Comparison of ENCODE assay signal across 8 cellular contexts in genomic region chr14:91149462-91149861, GRCh38. TPM values are rescaled to one million over a fixed set of nuclear protein-coding genes. Genes with fewer than 3 reads are reported as not detected.
DNase-seq lines count a peak whose midpoint lies in the region; ATAC-seq and TF ChIP-seq lines count a peak whose summit lies in the region.

No MANE protein-coding gene starts in this region.

- H3K9me3 Mint-ChIP-seq in natural killer cell = no peaks in the 10 kb centered on the region
- H3K9me3 Mint-ChIP-seq in activated CD4-positive, alpha-beta memory T cell treated with anti-CD3 and anti-CD28 coated beads for 36 hours = no peaks in the 10 kb centered on the region
- no peaks in the 10 kb centered on the region for H3K9me3 Mint-ChIP-seq in activated T-cell treated with anti-CD3 and anti-CD28 coated beads, Interleukin-2, amount 50 U/mL, for 24 hours

- TF ChIP-seq CTCF in natural killer cell (IDR thresholded peaks at IDR 0.05) = no peak

- peak; percentile 84 for ATAC-seq in SK-N-SH treated with all-trans-retinoic acid at 6 μM for 48 hours
- ATAC-seq in natural killer cell = no peak
- ATAC-seq in GM21576 (IDR thresholded peaks at IDR 0.05; ENCODE audit: unreplicated experiment) = no peak

- no peak overlapping the region for H3K4me3 Mint-ChIP-seq in natural killer cell
- no peak overlapping the region for H3K4me3 Mint-ChIP-seq in activated CD4-positive, alpha-beta memory T cell treated with anti-CD3 and anti-CD28 coated beads for 36 hours
- H3K4me3 Mint-ChIP-seq in activated T-cell treated with anti-CD3 and anti-CD28 coated beads, Interleukin-2, amount 50 U/mL, for 24 hours = no peak overlapping the region

- intact Hi-C loops in natural killer cell (cut with micrococcal nuclease) = no loop called here
- intact Hi-C loops in activated CD4-positive, alpha-beta memory T cell treated with anti-CD3 and anti-CD28 coated beads for 36 hours (cut with micrococcal nuclease) = no loop called here

- POLR2A ChIA-PET in activated CD4-positive, alpha-beta memory T cell treated with anti-CD3 and anti-CD28 coated beads for 36 hours (lab: Charles Lee) = interaction anchor here (0.6 kb wide), 1 partner anchor 23 kb away, joined by 3 read pairs; no protein-coding TSS in a partner anchor

- H3K36me3 Mint-ChIP-seq in natural killer cell = no peaks in the 10 kb centered on the region
- peaks cover 20% of the 10 kb centered on the region for H3K36me3 Mint-ChIP-seq in activated CD4-positive, alpha-beta memory T cell treated with anti-CD3 and anti-CD28 coated beads for 36 hours
- peaks cover 57% of the 10 kb centered on the region for H3K36me3 Mint-ChIP-seq in activated T-cell treated with anti-CD3 and anti-CD28 coated beads, Interleukin-2, amount 50 U/mL, for 24 hours (ENCODE audit: low read depth)

- CTCF ChIA-PET in activated CD4-positive, alpha-beta memory T cell treated with anti-CD3 and anti-CD28 coated beads for 36 hours (lab: Charles Lee) = interaction anchor here (0.7 kb wide), 1 partner anchor 150 kb away, joined by 3 read pairs; no protein-coding TSS in a partner anchor

- H3K27me3 Mint-ChIP-seq in natural killer cell (ENCODE audit: low read depth in 2 of 2) = no peaks in the 10 kb centered on the region
- no peaks in the 10 kb centered on the region for H3K27me3 Mint-ChIP-seq in activated CD4-positive, alpha-beta memory T cell treated with anti-CD3 and anti-CD28 coated beads for 36 hours
- no peaks in the 10 kb centered on the region for H3K27me3 Mint-ChIP-seq in activated T-cell treated with anti-CD3 and anti-CD28 coated beads, Interleukin-2, amount 50 U/mL, for 24 hours

- DNase-seq in EL (peak; percentile 97), fibroblast of the conjunctiva (ENCODE audit: low read depth) (peak; percentile 99), putamen (ENCODE audit: low spot score) (peak; percentile 49), natural killer cell (no peak)
- no peak for DNase-seq in activated CD4-positive, alpha-beta memory T cell treated with anti-CD3 and anti-CD28 coated beads for 36 hours
- DNase-seq in activated T-cell treated with anti-CD3 and anti-CD28 coated beads, Interleukin-2, amount 50 U/mL, for 24 hours = no peak

- peaks cover 17 to 26% of the 10 kb centered on the region in 2 donors for H3K4me1 Mint-ChIP-seq in natural killer cell
- peaks cover 6% of the 10 kb centered on the region for H3K4me1 Mint-ChIP-seq in activated CD4-positive, alpha-beta memory T cell treated with anti-CD3 and anti-CD28 coated beads for 36 hours (ENCODE audit: low read depth)
- H3K4me1 Mint-ChIP-seq in activated T-cell treated with anti-CD3 and anti-CD28 coated beads, Interleukin-2, amount 50 U/mL, for 24 hours (ENCODE audit: low read depth) = peaks cover 10% of the 10 kb centered on the region

- no peak overlapping the region for H3K27ac Mint-ChIP-seq in natural killer cell
- H3K27ac Mint-ChIP-seq in activated CD4-positive, alpha-beta memory T cell treated with anti-CD3 and anti-CD28 coated beads for 36 hours = no peak overlapping the region
- no peak overlapping the region for H3K27ac Mint-ChIP-seq in activated T-cell treated with anti-CD3 and anti-CD28 coated beads, Interleukin-2, amount 50 U/mL, for 24 hours

TF ChIP-seq in SK-N-SH treated with all-trans-retinoic acid at 6 μM for 48 hours, 23 proteins besides CTCF, POLR2A, EP300 and RAD21:
- TF ChIP-seq POU6F1 (CRISPR knock-in tag; IDR thresholded peaks at IDR 0.05; ENCODE audit: borderline replicate concordance, low read depth) (no peak), OSR1 (CRISPR knock-in tag; IDR thresholded peaks at IDR 0.05) (no peak), ZC3H10 (CRISPR knock-in tag; IDR thresholded peaks at IDR 0.05) (no peak), ZNF565 (CRISPR knock-in tag; conservative IDR thresholded peaks at IDR 0.05; ENCODE audit: low read depth) (no peak), TCF4 (CRISPR knock-in tag; IDR thresholded peaks at IDR 0.05; ENCODE audit: borderline replicate concordance) (no peak), BACH2 (CRISPR knock-in tag; IDR thresholded peaks at IDR 0.05; ENCODE audit: borderline replicate concordance) (no peak), ARNTL (CRISPR knock-in tag; IDR thresholded peaks at IDR 0.05; ENCODE audit: borderline replicate concordance, low read depth) (no peak)
- TF ChIP-seq, protein P1, sequence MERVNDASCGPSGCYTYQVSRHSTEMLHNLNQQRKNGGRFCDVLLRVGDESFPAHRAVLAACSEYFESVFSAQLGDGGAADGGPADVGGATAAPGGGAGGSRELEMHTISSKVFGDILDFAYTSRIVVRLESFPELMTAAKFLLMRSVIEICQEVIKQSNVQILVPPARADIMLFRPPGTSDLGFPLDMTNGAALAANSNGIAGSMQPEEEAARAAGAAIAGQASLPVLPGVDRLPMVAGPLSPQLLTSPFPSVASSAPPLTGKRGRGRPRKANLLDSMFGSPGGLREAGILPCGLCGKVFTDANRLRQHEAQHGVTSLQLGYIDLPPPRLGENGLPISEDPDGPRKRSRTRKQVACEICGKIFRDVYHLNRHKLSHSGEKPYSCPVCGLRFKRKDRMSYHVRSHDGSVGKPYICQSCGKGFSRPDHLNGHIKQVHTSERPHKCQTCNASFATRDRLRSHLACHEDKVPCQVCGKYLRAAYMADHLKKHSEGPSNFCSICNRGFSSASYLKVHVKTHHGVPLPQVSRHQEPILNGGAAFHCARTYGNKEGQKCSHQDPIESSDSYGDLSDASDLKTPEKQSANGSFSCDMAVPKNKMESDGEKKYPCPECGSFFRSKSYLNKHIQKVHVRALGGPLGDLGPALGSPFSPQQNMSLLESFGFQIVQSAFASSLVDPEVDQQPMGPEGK (CRISPR knock-in tag; IDR thresholded peaks at IDR 0.05; ENCODE audit: borderline replicate concordance) = no peak

RNA-seq across cellular contexts. Expression of gene DGLUCY, which starts 35.6 kb away (rescaled TPM):
- total RNA-seq in natural killer cell = 100 to 1,000 TPM; 108 to 142 (median 110) TPM
- total RNA-seq in activated CD4-positive, alpha-beta memory T cell treated with anti-CD3 and anti-CD28 coated beads for 36 hours = 10 to 100 TPM; 54.3 to 58.1 TPM

Comparison
In these comparisons a context has a peak if more than half of its experiments do, and no peak if none do; other contexts are left out.
1. DNase-seq: peak in EL (single experiment), fibroblast of the conjunctiva (single experiment) and putamen (single experiment); none in natural killer cell (single experiment), activated CD4-positive, alpha-beta memory T cell treated with anti-CD3 and anti-CD28 coated beads for 36 hours (single experiment) and activated T-cell treated with anti-CD3 and anti-CD28 coated beads, Interleukin-2, amount 50 U/mL, for 24 hours (single experiment).